Comparison of ENCODE assay signal across 14 cellular contexts in genomic region chr7:40808409-40808942, GRCh38.
DNase-seq lines count a peak whose midpoint lies in the region; TF ChIP-seq lines count a peak whose summit lies in the region.
"Had no signal": no experiment of that assay in that cellular context is flagged by ENCODE, and none has a peak within 500 bp of the region (broad histone marks: within the 10 kb centered on the region; RNA-seq: fewer than 3 reads in every experiment).

No MANE protein-coding gene starts in this region.

- H3K27me3 ChIP-seq in ACC112 (ENCODE audit: insufficient read depth, low read length) (no peaks in the 10 kb centered on the region), brain microvascular endothelial cell (replicated peaks) (no peaks in the 10 kb centered on the region), kidney epithelial cell (ENCODE audit: control insufficient read depth, insufficient read depth, low read length) (no peaks in the 10 kb centered on the region)
- H3K27me3 ChIP-seq: esophagus squamous epithelium, transverse colon had no signal

- TF ChIP-seq CTCF in brain microvascular endothelial cell (IDR thresholded peaks at IDR 0.05; ENCODE audit: low read depth, low read length, missing control alignments), result no peak
- TF ChIP-seq CTCF in kidney epithelial cell (IDR thresholded peaks at IDR 0.05; ENCODE audit: insufficient read depth, low read length, poor library complexity, severe bottlenecking), result no peak

- H3K4me1 ChIP-seq in ACC112 (ENCODE audit: control insufficient read depth, insufficient read depth, low read length, unreplicated experiment), result peaks cover 44% of the 10 kb centered on the region
- H3K4me1 ChIP-seq: A549 had no signal

- H3K27ac ChIP-seq in ACC112 (ENCODE audit: low read depth, low read length) (peak overlapping the region; percentile 99), brain microvascular endothelial cell (peak overlapping the region; percentile 97)
- H3K27ac ChIP-seq: A549 had no signal

- DNase-seq in HT1080 (ENCODE audit: low read depth) (peak; percentile 74), brain microvascular endothelial cell (peak; percentile 96), kidney epithelial cell (ENCODE audit: low read depth) (peak; percentile 87), NCI-H1436 treated with DMSO at 0.1 percent for 48 hours (lab: John Stamatoyannopoulos, UW) (no peak), NCI-H345 (lab: John Stamatoyannopoulos, UW) (no peak), NCI-H2227 (lab: John Stamatoyannopoulos, UW; ENCODE audit: unreplicated experiment) (no peak), NCI-H2107 treated with DMSO at 0.1 percent for 48 hours (lab: John Stamatoyannopoulos, UW; ENCODE audit: unreplicated experiment) (no peak)
- DNase-seq: activated CD8-positive, alpha-beta memory T cell treated with anti-CD3 and anti-CD28 coated beads for 24 hours; esophagus squamous epithelium; left ventricle myocardium superior; NCI-H1105; transverse colon had no signal

- H3K4me3 ChIP-seq in ACC112 (ENCODE audit: low read depth, low read length) (peak overlapping the region; percentile 48; the same call in 1 of the 2 replicates), brain microvascular endothelial cell (ENCODE audit: low read depth, low read length) (no peak overlapping the region), kidney epithelial cell (ENCODE audit: low read depth, low read length) (no peak overlapping the region)
- H3K4me3 ChIP-seq: A549, esophagus squamous epithelium, transverse colon had no signal

- H2AFZ ChIP-seq in ACC112 (ENCODE audit: low read length, unreplicated experiment), result no peak overlapping the region

- H3K79me2 ChIP-seq in ACC112 (ENCODE audit: control insufficient read depth, insufficient read depth, low read length, unreplicated experiment), result no peaks in the 10 kb centered on the region

- no peaks in the 10 kb centered on the region for H3K36me3 ChIP-seq in ACC112 (ENCODE audit: insufficient read depth, low read length)
- no peaks in the 10 kb centered on the region for H3K36me3 ChIP-seq in brain microvascular endothelial cell (replicated peaks)
- H3K36me3 ChIP-seq in kidney epithelial cell (ENCODE audit: control insufficient read depth, insufficient read depth, low read length), result no peaks in the 10 kb centered on the region
- H3K36me3 ChIP-seq: esophagus squamous epithelium, transverse colon had no signal

- in situ Hi-C loops in brain microvascular endothelial cell (cut with HindIII; ENCODE audit: low pct_ligation_motif_present, low sequenced_read_pairs), result no loop called here

Comparison
In these comparisons a context has a peak if more than half of its experiments do, and no peak if none do; other contexts are left out.
1. DNase-seq: peak in HT1080 (single experiment), brain microvascular endothelial cell (single experiment) and kidney epithelial cell (single experiment); none in NCI-H1436 treated with DMSO at 0.1 percent for 48 hours (single experiment), NCI-H345 (single experiment), NCI-H2227 (single experiment) and NCI-H2107 treated with DMSO at 0.1 percent for 48 hours (single experiment).